1 cellular context compared by ENCODE assay signal in the genomic region with DNA sequence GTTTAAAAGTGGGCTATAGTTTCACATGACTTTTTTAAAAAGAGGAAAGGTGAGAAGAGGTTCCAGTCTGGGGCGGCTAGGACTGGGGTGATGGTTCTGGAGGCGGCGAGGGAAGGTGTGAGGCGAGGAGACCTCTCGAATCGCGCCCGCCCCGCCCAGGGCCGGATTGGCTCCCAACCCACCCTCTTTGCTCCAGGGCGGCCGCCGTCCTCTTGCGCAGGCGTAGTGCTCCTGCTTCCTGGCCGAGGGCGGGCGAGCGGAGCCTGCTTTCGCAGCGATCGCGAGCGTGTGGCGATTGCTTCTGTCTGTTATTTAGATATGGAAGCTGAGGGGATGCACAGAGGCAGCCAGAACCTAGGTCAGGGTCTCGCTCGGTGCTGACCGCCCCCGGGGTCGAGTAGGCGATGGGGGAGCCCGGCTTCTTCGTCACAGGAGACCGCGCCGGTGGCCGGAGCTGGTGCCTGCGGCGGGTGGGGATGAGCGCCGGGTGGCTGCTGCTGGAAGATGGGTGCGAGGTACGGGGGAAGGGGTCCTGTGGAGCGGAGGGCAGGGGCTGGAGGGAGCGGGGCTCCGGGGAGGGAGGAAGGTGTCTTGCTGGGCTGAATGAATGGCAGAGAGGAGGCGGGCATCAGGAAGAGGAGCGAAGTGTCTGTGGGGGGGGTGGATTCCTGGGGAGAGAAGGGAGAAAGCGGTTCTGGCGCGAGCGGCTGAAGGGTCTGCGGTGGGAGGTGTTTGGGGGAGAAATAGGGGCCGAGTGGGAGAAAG.
TF ChIP-seq lines count a peak whose summit lies in the region.

A gene with protein sequence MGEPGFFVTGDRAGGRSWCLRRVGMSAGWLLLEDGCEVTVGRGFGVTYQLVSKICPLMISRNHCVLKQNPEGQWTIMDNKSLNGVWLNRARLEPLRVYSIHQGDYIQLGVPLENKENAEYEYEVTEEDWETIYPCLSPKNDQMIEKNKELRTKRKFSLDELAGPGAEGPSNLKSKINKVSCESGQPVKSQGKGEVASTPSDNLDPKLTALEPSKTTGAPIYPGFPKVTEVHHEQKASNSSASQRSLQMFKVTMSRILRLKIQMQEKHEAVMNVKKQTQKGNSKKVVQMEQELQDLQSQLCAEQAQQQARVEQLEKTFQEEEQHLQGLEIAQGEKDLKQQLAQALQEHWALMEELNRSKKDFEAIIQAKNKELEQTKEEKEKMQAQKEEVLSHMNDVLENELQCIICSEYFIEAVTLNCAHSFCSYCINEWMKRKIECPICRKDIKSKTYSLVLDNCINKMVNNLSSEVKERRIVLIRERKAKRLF (plus strand): TSS at position 223 of the 765 bp plus-strand sequence. CDS start 182 bp downstream, at position 405.

TF ChIP-seq in HepG2, 621 proteins besides CTCF, POLR2A, EP300 and RAD21 (continued from another document and continues in another):
- TF ChIP-seq, protein P1, sequence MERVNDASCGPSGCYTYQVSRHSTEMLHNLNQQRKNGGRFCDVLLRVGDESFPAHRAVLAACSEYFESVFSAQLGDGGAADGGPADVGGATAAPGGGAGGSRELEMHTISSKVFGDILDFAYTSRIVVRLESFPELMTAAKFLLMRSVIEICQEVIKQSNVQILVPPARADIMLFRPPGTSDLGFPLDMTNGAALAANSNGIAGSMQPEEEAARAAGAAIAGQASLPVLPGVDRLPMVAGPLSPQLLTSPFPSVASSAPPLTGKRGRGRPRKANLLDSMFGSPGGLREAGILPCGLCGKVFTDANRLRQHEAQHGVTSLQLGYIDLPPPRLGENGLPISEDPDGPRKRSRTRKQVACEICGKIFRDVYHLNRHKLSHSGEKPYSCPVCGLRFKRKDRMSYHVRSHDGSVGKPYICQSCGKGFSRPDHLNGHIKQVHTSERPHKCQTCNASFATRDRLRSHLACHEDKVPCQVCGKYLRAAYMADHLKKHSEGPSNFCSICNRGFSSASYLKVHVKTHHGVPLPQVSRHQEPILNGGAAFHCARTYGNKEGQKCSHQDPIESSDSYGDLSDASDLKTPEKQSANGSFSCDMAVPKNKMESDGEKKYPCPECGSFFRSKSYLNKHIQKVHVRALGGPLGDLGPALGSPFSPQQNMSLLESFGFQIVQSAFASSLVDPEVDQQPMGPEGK (CRISPR knock-in tag; IDR thresholded peaks at IDR 0.05) = peak; percentile 57; the same call in 1 of the 2 replicates
- TF ChIP-seq CREB1 (IDR thresholded peaks at IDR 0.05) (no peak), CREB1 (CRISPR knock-in tag; IDR thresholded peaks at IDR 0.05) (no peak), NRL (CRISPR knock-in tag; IDR thresholded peaks at IDR 0.05; ENCODE audit: borderline replicate concordance) (peak; percentile 66; the same call in 1 of the 2 replicates), TSC22D2 (CRISPR knock-in tag; IDR thresholded peaks at IDR 0.05; ENCODE audit: borderline replicate concordance) (0 out of 2 replicates have a peak, but pooled peaks have one; percentile 25), ZNF547 (CRISPR knock-in tag; IDR thresholded peaks at IDR 0.05) (peak; percentile 69; the same call in 1 of the 2 replicates), RBAK (CRISPR knock-in tag; IDR thresholded peaks at IDR 0.05) (no peak; the same call in 1 of the 2 replicates), MED13 (CRISPR knock-in tag; IDR thresholded peaks at IDR 0.05) (peak; percentile 22; the same call in 1 of the 2 replicates), ZNF20 (CRISPR knock-in tag; IDR thresholded peaks at IDR 0.05) (no peak), ZNF614 (CRISPR knock-in tag; IDR thresholded peaks at IDR 0.05; ENCODE audit: borderline replicate concordance) (peak; percentile 51; the same call in 1 of the 2 replicates), PHB2 (IDR thresholded peaks at IDR 0.05; ENCODE audit: partially characterized antibody) (no peak), RARA (CRISPR knock-in tag; IDR thresholded peaks at IDR 0.05) (no peak; the same call in 1 of the 2 replicates), RFXANK (CRISPR knock-in tag; IDR thresholded peaks at IDR 0.05) (no peak), HNF4G (IDR thresholded peaks at IDR 0.05; ENCODE audit: borderline replicate concordance, low read depth, low read length) (no peak), HNF4G (CRISPR knock-in tag; IDR thresholded peaks at IDR 0.05; ENCODE audit: borderline replicate concordance, low read depth) (no peak), THYN1 (CRISPR knock-in tag; IDR thresholded peaks at IDR 0.05; ENCODE audit: borderline replicate concordance, low read depth) (no peak), SPEN (CRISPR knock-in tag; IDR thresholded peaks at IDR 0.05; ENCODE audit: low read depth) (peak; percentile 44; the same call in 1 of the 2 replicates), ZNF782 (CRISPR knock-in tag; IDR thresholded peaks at IDR 0.05; ENCODE audit: borderline replicate concordance) (no peak), ZNF12 (CRISPR knock-in tag; IDR thresholded peaks at IDR 0.05) (peak; percentile 24; the same call in 1 of the 2 replicates), FOXA1 (IDR thresholded peaks at IDR 0.05) (no peak), FOXA1 (CRISPR knock-in tag; IDR thresholded peaks at IDR 0.05) (no peak; the same call in 1 of the 2 replicates), ZFP41 (CRISPR knock-in tag; IDR thresholded peaks at IDR 0.05; ENCODE audit: borderline replicate concordance) (no peak)
- TF ChIP-seq, protein P2, sequence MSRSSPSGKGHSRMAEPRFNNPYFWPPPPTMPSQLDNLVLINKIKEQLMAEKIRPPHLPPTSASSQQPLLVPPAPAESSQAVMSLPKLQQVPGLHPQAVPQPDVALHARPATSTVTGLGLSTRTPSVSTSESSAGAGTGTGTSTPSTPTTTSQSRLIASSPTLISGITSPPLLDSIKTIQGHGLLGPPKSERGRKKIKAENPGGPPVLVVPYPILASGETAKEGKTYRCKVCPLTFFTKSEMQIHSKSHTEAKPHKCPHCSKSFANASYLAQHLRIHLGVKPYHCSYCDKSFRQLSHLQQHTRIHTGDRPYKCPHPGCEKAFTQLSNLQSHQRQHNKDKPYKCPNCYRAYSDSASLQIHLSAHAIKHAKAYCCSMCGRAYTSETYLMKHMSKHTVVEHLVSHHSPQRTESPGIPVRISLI (CRISPR knock-in tag; IDR thresholded peaks at IDR 0.05; ENCODE audit: borderline replicate concordance) = no peak
- TF ChIP-seq, protein P3, sequence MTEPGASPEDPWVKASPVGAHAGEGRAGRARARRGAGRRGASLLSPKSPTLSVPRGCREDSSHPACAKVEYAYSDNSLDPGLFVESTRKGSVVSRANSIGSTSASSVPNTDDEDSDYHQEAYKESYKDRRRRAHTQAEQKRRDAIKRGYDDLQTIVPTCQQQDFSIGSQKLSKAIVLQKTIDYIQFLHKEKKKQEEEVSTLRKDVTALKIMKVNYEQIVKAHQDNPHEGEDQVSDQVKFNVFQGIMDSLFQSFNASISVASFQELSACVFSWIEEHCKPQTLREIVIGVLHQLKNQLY (CRISPR knock-in tag; IDR thresholded peaks at IDR 0.05) = no peak
- TF ChIP-seq, protein P4, sequence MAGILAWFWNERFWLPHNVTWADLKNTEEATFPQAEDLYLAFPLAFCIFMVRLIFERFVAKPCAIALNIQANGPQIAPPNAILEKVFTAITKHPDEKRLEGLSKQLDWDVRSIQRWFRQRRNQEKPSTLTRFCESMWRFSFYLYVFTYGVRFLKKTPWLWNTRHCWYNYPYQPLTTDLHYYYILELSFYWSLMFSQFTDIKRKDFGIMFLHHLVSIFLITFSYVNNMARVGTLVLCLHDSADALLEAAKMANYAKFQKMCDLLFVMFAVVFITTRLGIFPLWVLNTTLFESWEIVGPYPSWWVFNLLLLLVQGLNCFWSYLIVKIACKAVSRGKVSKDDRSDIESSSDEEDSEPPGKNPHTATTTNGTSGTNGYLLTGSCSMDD (CRISPR knock-in tag; IDR thresholded peaks at IDR 0.05) = 0 out of 2 replicates have a peak, but pooled peaks have one; percentile 70
- TF ChIP-seq, protein P5, sequence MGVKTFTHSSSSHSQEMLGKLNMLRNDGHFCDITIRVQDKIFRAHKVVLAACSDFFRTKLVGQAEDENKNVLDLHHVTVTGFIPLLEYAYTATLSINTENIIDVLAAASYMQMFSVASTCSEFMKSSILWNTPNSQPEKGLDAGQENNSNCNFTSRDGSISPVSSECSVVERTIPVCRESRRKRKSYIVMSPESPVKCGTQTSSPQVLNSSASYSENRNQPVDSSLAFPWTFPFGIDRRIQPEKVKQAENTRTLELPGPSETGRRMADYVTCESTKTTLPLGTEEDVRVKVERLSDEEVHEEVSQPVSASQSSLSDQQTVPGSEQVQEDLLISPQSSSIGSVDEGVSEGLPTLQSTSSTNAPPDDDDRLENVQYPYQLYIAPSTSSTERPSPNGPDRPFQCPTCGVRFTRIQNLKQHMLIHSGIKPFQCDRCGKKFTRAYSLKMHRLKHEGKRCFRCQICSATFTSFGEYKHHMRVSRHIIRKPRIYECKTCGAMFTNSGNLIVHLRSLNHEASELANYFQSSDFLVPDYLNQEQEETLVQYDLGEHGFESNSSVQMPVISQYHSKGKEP (CRISPR knock-in tag; IDR thresholded peaks at IDR 0.05) = no peak
- TF ChIP-seq, protein P6, sequence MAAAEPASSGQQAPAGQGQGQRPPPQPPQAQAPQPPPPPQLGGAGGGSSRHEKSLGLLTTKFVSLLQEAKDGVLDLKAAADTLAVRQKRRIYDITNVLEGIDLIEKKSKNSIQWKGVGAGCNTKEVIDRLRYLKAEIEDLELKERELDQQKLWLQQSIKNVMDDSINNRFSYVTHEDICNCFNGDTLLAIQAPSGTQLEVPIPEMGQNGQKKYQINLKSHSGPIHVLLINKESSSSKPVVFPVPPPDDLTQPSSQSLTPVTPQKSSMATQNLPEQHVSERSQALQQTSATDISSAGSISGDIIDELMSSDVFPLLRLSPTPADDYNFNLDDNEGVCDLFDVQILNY (CRISPR knock-in tag; conservative IDR thresholded peaks at IDR 0.05) = no peak
- TF ChIP-seq, protein P7, sequence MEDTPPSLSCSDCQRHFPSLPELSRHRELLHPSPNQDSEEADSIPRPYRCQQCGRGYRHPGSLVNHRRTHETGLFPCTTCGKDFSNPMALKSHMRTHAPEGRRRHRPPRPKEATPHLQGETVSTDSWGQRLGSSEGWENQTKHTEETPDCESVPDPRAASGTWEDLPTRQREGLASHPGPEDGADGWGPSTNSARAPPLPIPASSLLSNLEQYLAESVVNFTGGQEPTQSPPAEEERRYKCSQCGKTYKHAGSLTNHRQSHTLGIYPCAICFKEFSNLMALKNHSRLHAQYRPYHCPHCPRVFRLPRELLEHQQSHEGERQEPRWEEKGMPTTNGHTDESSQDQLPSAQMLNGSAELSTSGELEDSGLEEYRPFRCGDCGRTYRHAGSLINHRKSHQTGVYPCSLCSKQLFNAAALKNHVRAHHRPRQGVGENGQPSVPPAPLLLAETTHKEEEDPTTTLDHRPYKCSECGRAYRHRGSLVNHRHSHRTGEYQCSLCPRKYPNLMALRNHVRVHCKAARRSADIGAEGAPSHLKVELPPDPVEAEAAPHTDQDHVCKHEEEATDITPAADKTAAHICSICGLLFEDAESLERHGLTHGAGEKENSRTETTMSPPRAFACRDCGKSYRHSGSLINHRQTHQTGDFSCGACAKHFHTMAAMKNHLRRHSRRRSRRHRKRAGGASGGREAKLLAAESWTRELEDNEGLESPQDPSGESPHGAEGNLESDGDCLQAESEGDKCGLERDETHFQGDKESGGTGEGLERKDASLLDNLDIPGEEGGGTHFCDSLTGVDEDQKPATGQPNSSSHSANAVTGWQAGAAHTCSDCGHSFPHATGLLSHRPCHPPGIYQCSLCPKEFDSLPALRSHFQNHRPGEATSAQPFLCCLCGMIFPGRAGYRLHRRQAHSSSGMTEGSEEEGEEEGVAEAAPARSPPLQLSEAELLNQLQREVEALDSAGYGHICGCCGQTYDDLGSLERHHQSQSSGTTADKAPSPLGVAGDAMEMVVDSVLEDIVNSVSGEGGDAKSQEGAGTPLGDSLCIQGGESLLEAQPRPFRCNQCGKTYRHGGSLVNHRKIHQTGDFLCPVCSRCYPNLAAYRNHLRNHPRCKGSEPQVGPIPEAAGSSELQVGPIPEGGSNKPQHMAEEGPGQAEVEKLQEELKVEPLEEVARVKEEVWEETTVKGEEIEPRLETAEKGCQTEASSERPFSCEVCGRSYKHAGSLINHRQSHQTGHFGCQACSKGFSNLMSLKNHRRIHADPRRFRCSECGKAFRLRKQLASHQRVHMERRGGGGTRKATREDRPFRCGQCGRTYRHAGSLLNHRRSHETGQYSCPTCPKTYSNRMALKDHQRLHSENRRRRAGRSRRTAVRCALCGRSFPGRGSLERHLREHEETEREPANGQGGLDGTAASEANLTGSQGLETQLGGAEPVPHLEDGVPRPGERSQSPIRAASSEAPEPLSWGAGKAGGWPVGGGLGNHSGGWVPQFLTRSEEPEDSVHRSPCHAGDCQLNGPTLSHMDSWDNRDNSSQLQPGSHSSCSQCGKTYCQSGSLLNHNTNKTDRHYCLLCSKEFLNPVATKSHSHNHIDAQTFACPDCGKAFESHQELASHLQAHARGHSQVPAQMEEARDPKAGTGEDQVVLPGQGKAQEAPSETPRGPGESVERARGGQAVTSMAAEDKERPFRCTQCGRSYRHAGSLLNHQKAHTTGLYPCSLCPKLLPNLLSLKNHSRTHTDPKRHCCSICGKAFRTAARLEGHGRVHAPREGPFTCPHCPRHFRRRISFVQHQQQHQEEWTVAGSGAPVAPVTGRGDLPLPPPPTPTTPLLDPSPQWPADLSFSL (CRISPR knock-in tag; IDR thresholded peaks at IDR 0.05) = no peak
- TF ChIP-seq, protein P8, sequence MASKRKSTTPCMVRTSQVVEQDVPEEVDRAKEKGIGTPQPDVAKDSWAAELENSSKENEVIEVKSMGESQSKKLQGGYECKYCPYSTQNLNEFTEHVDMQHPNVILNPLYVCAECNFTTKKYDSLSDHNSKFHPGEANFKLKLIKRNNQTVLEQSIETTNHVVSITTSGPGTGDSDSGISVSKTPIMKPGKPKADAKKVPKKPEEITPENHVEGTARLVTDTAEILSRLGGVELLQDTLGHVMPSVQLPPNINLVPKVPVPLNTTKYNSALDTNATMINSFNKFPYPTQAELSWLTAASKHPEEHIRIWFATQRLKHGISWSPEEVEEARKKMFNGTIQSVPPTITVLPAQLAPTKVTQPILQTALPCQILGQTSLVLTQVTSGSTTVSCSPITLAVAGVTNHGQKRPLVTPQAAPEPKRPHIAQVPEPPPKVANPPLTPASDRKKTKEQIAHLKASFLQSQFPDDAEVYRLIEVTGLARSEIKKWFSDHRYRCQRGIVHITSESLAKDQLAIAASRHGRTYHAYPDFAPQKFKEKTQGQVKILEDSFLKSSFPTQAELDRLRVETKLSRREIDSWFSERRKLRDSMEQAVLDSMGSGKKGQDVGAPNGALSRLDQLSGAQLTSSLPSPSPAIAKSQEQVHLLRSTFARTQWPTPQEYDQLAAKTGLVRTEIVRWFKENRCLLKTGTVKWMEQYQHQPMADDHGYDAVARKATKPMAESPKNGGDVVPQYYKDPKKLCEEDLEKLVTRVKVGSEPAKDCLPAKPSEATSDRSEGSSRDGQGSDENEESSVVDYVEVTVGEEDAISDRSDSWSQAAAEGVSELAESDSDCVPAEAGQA (IDR thresholded peaks at IDR 0.05; ENCODE audit: low read depth) = no peak
- TF ChIP-seq, protein P8 (CRISPR knock-in tag; IDR thresholded peaks at IDR 0.05; ENCODE audit: borderline replicate concordance) = peak; percentile 77; the same call in 1 of the 2 replicates
